Comparison of ENCODE assay signal across 8 cellular contexts in the genomic region with DNA sequence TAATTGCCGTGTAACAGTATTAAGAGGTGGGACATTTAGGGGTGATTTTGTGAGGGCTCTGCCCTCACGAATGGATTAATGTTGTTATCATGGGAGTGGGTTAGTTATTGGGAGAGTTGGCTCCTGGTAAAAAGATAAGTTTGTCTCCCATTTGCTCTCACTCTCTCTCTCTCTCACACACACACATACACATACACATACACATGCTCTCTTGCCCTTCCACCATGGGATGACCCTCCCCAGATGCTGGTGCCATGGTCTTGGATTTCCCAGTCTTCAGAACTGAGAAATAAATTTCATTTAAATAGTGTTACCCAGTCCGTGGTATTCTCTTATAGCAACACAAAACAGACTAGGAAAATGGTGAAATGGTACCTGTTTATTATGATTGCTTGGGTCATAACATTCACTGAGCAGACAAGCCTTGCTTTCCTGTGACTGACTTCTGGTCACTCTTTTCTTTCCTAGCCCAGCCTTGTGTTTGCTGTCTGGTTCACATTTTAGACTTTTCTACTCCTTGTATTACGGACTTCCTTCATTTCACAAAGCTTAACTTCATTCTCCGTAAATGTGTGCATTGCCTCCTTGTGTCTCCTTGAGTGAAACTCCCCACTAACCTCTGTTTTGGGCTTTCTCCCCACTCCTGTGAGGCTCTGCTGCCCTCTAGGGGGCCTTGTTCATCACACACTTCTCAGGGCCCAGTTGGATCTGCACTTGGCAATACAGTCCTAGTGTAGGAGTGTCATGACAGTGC.
A peak's percentile ranks its signal among the peaks of the same experiment; 100 is the strongest.
DNase-seq lines count a peak whose midpoint lies in the region; ATAC-seq and TF ChIP-seq lines count a peak whose summit lies in the region.

No MANE protein-coding gene starts in this region.

- H3K4me2 ChIP-seq in GM23338, result no peak overlapping the region

- H3K9me3 Mint-ChIP-seq in GM23338, result no peaks in the 10 kb centered on the region
- H3K9me3 Mint-ChIP-seq in activated naive CD4-positive, alpha-beta T cell treated with anti-CD3 and anti-CD28 coated beads, Interleukin-2, amount 50 U/mL, for 24 hours, result no peaks in the 10 kb centered on the region

- no peaks in the 10 kb centered on the region for H3K27me3 ChIP-seq in GM23338 (ENCODE audit: insufficient read depth)

- H3K36me3 Mint-ChIP-seq in GM23338 (ENCODE audit: low read depth), result no peaks in the 10 kb centered on the region
- no peaks in the 10 kb centered on the region for H3K36me3 Mint-ChIP-seq in activated naive CD4-positive, alpha-beta T cell treated with anti-CD3 and anti-CD28 coated beads, Interleukin-2, amount 50 U/mL, for 24 hours

- no peak overlapping the region for H3K4me3 ChIP-seq in GM23338

- no peaks in the 10 kb centered on the region for H4K20me1 ChIP-seq in GM23338 (replicated peaks; ENCODE audit: insufficient read depth)

- peak overlapping the region; percentile 81 for H3K27ac Mint-ChIP-seq in GM23338
- H3K27ac Mint-ChIP-seq in activated naive CD4-positive, alpha-beta T cell treated with anti-CD3 and anti-CD28 coated beads, Interleukin-2, amount 50 U/mL, for 24 hours, result peak overlapping the region; percentile 38

- H3K4me3 Mint-ChIP-seq in GM23338, result no peak overlapping the region
- H3K4me3 Mint-ChIP-seq in activated naive CD4-positive, alpha-beta T cell treated with anti-CD3 and anti-CD28 coated beads, Interleukin-2, amount 50 U/mL, for 24 hours, result no peak overlapping the region

- H3K27ac ChIP-seq in GM23338 (ENCODE audit: low read depth), result no peak overlapping the region

- H3K9me2 ChIP-seq in GM23338 (ENCODE audit: insufficient read depth), result no peaks in the 10 kb centered on the region

- H3K4me1 ChIP-seq in GM23338 (ENCODE audit: insufficient read depth), result no peaks in the 10 kb centered on the region

- peak overlapping the region; percentile 40; the same call in 1 of the 2 replicates for H2AFZ ChIP-seq in GM23338

- H3K36me3 ChIP-seq in GM23338 (ENCODE audit: insufficient read depth), result no peaks in the 10 kb centered on the region

- peak; percentile 97 to 100 for TF ChIP-seq CTCF in GM23338 (conservative IDR thresholded peaks at IDR 0.05; ENCODE audit: low read depth in 2 of 2)

- H3K27me3 Mint-ChIP-seq in GM23338 (ENCODE audit: insufficient read depth, low read depth, poor library complexity), result no peaks in the 10 kb centered on the region
- H3K27me3 Mint-ChIP-seq in activated naive CD4-positive, alpha-beta T cell treated with anti-CD3 and anti-CD28 coated beads, Interleukin-2, amount 50 U/mL, for 24 hours, result no peaks in the 10 kb centered on the region

- ATAC-seq in GM23338 (peak; percentile 100), Right ventricle myocardium superior (ENCODE audit: poor library complexity) (peak; percentile 96)

- H3F3A ChIP-seq in GM23338 (replicated peaks; ENCODE audit: low read depth), result no peaks in the 10 kb centered on the region

- intact Hi-C loops in Right ventricle myocardium superior (cut with DNase I), result no loop called here

- H3K79me2 ChIP-seq in GM23338 (replicated peaks; ENCODE audit: insufficient read depth), result no peaks in the 10 kb centered on the region

- peaks cover 5% of the 10 kb centered on the region; the same call in 2 of the 3 replicates for H3K4me1 Mint-ChIP-seq in GM23338
- H3K4me1 Mint-ChIP-seq in activated naive CD4-positive, alpha-beta T cell treated with anti-CD3 and anti-CD28 coated beads, Interleukin-2, amount 50 U/mL, for 24 hours, result peaks cover 6% of the 10 kb centered on the region

- DNase-seq in GM04503 (ENCODE audit: low read depth) (peak; percentile 80), GM23338 (ENCODE audit: low spot score) (peak; percentile 93), LHCN-M2 (ENCODE audit: low read depth) (peak; percentile 87), SKM-1 (lab: John Stamatoyannopoulos, UW; ENCODE audit: unreplicated experiment) (peak; percentile 91), Right ventricle myocardium superior (peak; percentile 77), pulmonary artery endothelial cell (ENCODE audit: low read depth, low spot score) (peak; percentile 78), NCI-H2227 (lab: John Stamatoyannopoulos, UW; ENCODE audit: unreplicated experiment) (no peak)

TF ChIP-seq in GM23338, 12 proteins besides CTCF, POLR2A, EP300 and RAD21:
- 0 out of 2 replicates have a peak, but pooled peaks have one; percentile 14 for TF ChIP-seq CREB1 (CRISPR knock-in tag; IDR thresholded peaks at IDR 0.05; ENCODE audit: low read depth)
- TF ChIP-seq NANOG (IDR thresholded peaks at IDR 0.05; ENCODE audit: borderline replicate concordance), result no peak
